In genomic region chr1:54814571-54814970, GRCh38 we compare ENCODE assay signal across 22 cellular contexts. TPM values are rescaled to one million over a fixed set of nuclear protein-coding genes. Genes with fewer than 3 reads are reported as not detected.
DNase-seq lines count a peak whose midpoint lies in the region; ATAC-seq and TF ChIP-seq lines count a peak whose summit lies in the region.
"Had no signal": no experiment of that assay in that cellular context is flagged by ENCODE, and none has a peak within 500 bp of the region (broad histone marks: within the 10 kb centered on the region; RNA-seq: fewer than 3 reads in every experiment).

No MANE protein-coding gene starts in this region.

- peaks cover 28 to 38% of the 10 kb centered on the region in 2 donors for H3K4me1 ChIP-seq in duodenal mucosa (ENCODE audit: control insufficient read depth in 1 of 2, insufficient read depth in 2 of 2, low read length in 2 of 2)
- peaks cover 33 to 35% of the 10 kb centered on the region in 2 donors for H3K4me1 ChIP-seq in mucosa of rectum (ENCODE audit: control insufficient read depth in 2 of 2, insufficient read depth in 2 of 2, low read length in 2 of 2)
- peaks cover 28% of the 10 kb centered on the region for H3K4me1 ChIP-seq in suprapubic skin

- H3K9me3 ChIP-seq in duodenal mucosa (ENCODE audit: control insufficient read depth in 1 of 2, low read length in 2 of 2) (no peaks in the 10 kb centered on the region), mucosa of rectum (ENCODE audit: control insufficient read depth in 2 of 2, low read length in 2 of 2) (no peaks in the 10 kb centered on the region), suprapubic skin (no peaks in the 10 kb centered on the region)
- H3K9me3 ChIP-seq: MG63 had no signal

- H3K4me1 Mint-ChIP-seq in activated CD4-positive, alpha-beta T cell treated with anti-CD3 and anti-CD28 coated beads, Interleukin-2, amount 10 ng/mL, durations not matched to agents 7 days and 5 days, result peaks cover 27% of the 10 kb centered on the region
- peaks cover 3% of the 10 kb centered on the region for H3K4me1 Mint-ChIP-seq in CD14-positive monocyte

- H3K27me3 Mint-ChIP-seq in activated CD4-positive, alpha-beta T cell treated with anti-CD3 and anti-CD28 coated beads, Interleukin-2, amount 10 ng/mL, durations not matched to agents 7 days and 5 days, result no peaks in the 10 kb centered on the region
- no peaks in the 10 kb centered on the region for H3K27me3 Mint-ChIP-seq in CD14-positive monocyte (ENCODE audit: low read depth in 3 of 3)

- CTCF ChIA-PET in activated CD4-positive, alpha-beta T cell treated with anti-CD3 and anti-CD28 coated beads, Interleukin-2, amount 10 ng/mL, durations not matched to agents 7 days and 5 days (lab: Charles Lee), result interaction anchor here (1.3 to 1.4 kb wide), 2 partner anchors 14 to 142 kb away, joined by 4 read pairs; partner anchors contain the start of gene TTC22

- H3K27ac ChIP-seq in duodenal mucosa (ENCODE audit: low read depth, low read length) (peak overlapping the region; percentile 72), mucosa of rectum (ENCODE audit: low read depth in 2 of 2, low read length in 2 of 2) (peak overlapping the region; percentile 84 to 85), suprapubic skin (no peak overlapping the region)
- H3K27ac ChIP-seq: GM23248 had no signal

- no peak for TF ChIP-seq EP300 in suprapubic skin (IDR thresholded peaks at IDR 0.05)

- no peak overlapping the region for H3K4me3 ChIP-seq in H7 (ENCODE audit: insufficient read depth, low read depth, low read length)
- peak overlapping the region; percentile 42 to 58 for H3K4me3 ChIP-seq in duodenal mucosa (ENCODE audit: low read depth in 1 of 2, low read length in 2 of 2)
- H3K4me3 ChIP-seq in mucosa of rectum (ENCODE audit: low read length in 2 of 2), result peak overlapping the region in 1 of 2 donors; percentile 5
- H3K4me3 ChIP-seq in suprapubic skin, result no peak overlapping the region
- H3K4me3 ChIP-seq: GM12878, GM23248, MG63 had no signal

- H3K4me3 Mint-ChIP-seq in activated CD4-positive, alpha-beta T cell treated with anti-CD3 and anti-CD28 coated beads, Interleukin-2, amount 10 ng/mL, durations not matched to agents 7 days and 5 days, result no peak overlapping the region
- H3K4me3 Mint-ChIP-seq in CD14-positive monocyte, result no peak overlapping the region

- no peak for ATAC-seq in HG02840 (IDR thresholded peaks at IDR 0.05; ENCODE audit: low FRiP score, unreplicated experiment)

- H3K9ac ChIP-seq in duodenal mucosa (ENCODE audit: low read depth in 1 of 2, low read length in 2 of 2) (peak overlapping the region; percentile 58 to 64), mucosa of rectum (ENCODE audit: low read depth in 1 of 2, low read length in 2 of 2) (peak overlapping the region in 1 of 2 donors; percentile 25)
- H3K9ac ChIP-seq: GM23248 had no signal

- no peaks in the 10 kb centered on the region for H3K36me3 ChIP-seq in H7 (replicated peaks; ENCODE audit: control insufficient read depth, insufficient read depth, low read length)
- H3K36me3 ChIP-seq in duodenal mucosa (ENCODE audit: control insufficient read depth in 1 of 2, insufficient read depth in 2 of 2, low read length in 2 of 2), result no peaks in the 10 kb centered on the region
- H3K36me3 ChIP-seq in mucosa of rectum (ENCODE audit: control insufficient read depth in 2 of 2, insufficient read depth in 2 of 2, low read length in 2 of 2), result no peaks in the 10 kb centered on the region
- no peaks in the 10 kb centered on the region for H3K36me3 ChIP-seq in suprapubic skin
- H3K36me3 ChIP-seq: MG63 had no signal

- WGBS in suprapubic skin, result 76% methylated on average over 5 of the region's 5 CpGs

- H3K27ac Mint-ChIP-seq in activated CD4-positive, alpha-beta T cell treated with anti-CD3 and anti-CD28 coated beads, Interleukin-2, amount 10 ng/mL, durations not matched to agents 7 days and 5 days, result no peak overlapping the region
- H3K27ac Mint-ChIP-seq in CD14-positive monocyte, result no peak overlapping the region

- H3K36me3 Mint-ChIP-seq in activated CD4-positive, alpha-beta T cell treated with anti-CD3 and anti-CD28 coated beads, Interleukin-2, amount 10 ng/mL, durations not matched to agents 7 days and 5 days (ENCODE audit: low read depth), result no peaks in the 10 kb centered on the region
- no peaks in the 10 kb centered on the region for H3K36me3 Mint-ChIP-seq in CD14-positive monocyte

- TF ChIP-seq POLR2A in suprapubic skin (IDR thresholded peaks at IDR 0.05), result no peak

- no peaks in the 10 kb centered on the region for H3K9me3 Mint-ChIP-seq in activated CD4-positive, alpha-beta T cell treated with anti-CD3 and anti-CD28 coated beads, Interleukin-2, amount 10 ng/mL, durations not matched to agents 7 days and 5 days
- H3K9me3 Mint-ChIP-seq in CD14-positive monocyte, result peaks cover 0 to 3% (median 0%) of the 10 kb centered on the region in 7 donors

- intact Hi-C loops in CD14-positive monocyte (cut with micrococcal nuclease), result no loop called here

- H3K27me3 ChIP-seq in H7 (ENCODE audit: control insufficient read depth, insufficient read depth, low read length) (no peaks in the 10 kb centered on the region; the same call in 1 of the 2 replicates), duodenal mucosa (ENCODE audit: control insufficient read depth in 1 of 2, insufficient read depth in 2 of 2, low read length in 2 of 2) (no peaks in the 10 kb centered on the region), mucosa of rectum (ENCODE audit: control insufficient read depth in 2 of 2, insufficient read depth in 2 of 2, low read length in 2 of 2) (no peaks in the 10 kb centered on the region), suprapubic skin (no peaks in the 10 kb centered on the region)
- H3K27me3 ChIP-seq: MG63 had no signal

- peak; percentile 40 for DNase-seq in H7
- peak; percentile 33 to 65 for DNase-seq in suprapubic skin (ENCODE audit: low spot score in 2 of 2)
- no peak for DNase-seq in HPDE6-E6E7 (ENCODE audit: extremely low spot score)
- DNase-seq in activated CD4-positive, alpha-beta T cell treated with anti-CD3 and anti-CD28 coated beads, Interleukin-2, amount 10 ng/mL, durations not matched to agents 7 days and 5 days, result no peak
- DNase-seq in CD14-positive monocyte (ENCODE audit: low spot score), result no peak
- DNase-seq: C1 segment of cervical spinal cord, GDM1, GM23248, IMR-90, Karpas-422, MG63, NCI-H1092 treated with DMSO at 0.1 percent for 48 hours, NCI-H187 treated with DMSO at 0.1 percent for 48 hours, NCI-H446, OCI-M1, RPMI8226, SIG-M5 had no signal

- POLR2A ChIA-PET in activated CD4-positive, alpha-beta T cell treated with anti-CD3 and anti-CD28 coated beads, Interleukin-2, amount 10 ng/mL, durations not matched to agents 7 days and 5 days (lab: Charles Lee), result no interaction called here

- no peak for TF ChIP-seq CTCF in suprapubic skin (IDR thresholded peaks at IDR 0.05)
- no peak for TF ChIP-seq CTCF in CD14-positive monocyte (IDR thresholded peaks at IDR 0.05)

RNA-seq across cellular contexts. Expression of gene TTC22, which starts 13.4 kb away (rescaled TPM):
- 0.92 and 1.2 TPM in 2 replicates for total RNA-seq in H7 (2014; rRNA removed; shearing (Covaris generic))
- 10 to 100 TPM; 37.4 to 64.0 (median 58.0) TPM for total RNA-seq in suprapubic skin
- 10 to 100 TPM in 1 of 2 experiments, 1 to 10 TPM in 1; 9.9 to 10.6 TPM for total RNA-seq in activated CD4-positive, alpha-beta T cell treated with anti-CD3 and anti-CD28 coated beads, Interleukin-2, amount 10 ng/mL, durations not matched to agents 7 days and 5 days
- polyA plus RNA-seq in CD14-positive monocyte, result under 1 TPM in 1 of 2 donors, not detected in 1; 0.04 TPM
- total RNA-seq: A673, GM23248, IMR-90 had no signal
- polyA plus RNA-seq: GM23248, IMR-90 had no signal

RNA-seq across cellular contexts. Expression of gene PARS2, which starts 50.2 kb away (rescaled TPM):
- total RNA-seq in H7 (2014; rRNA removed; shearing (Covaris generic)), result 25.2 and 27.9 TPM in 2 replicates
- 1 to 10 TPM; 3.2 to 8.7 (median 5.8) TPM for total RNA-seq in suprapubic skin
- 1 to 10 TPM; 3.2 to 4.3 TPM for total RNA-seq in activated CD4-positive, alpha-beta T cell treated with anti-CD3 and anti-CD28 coated beads, Interleukin-2, amount 10 ng/mL, durations not matched to agents 7 days and 5 days
- polyA plus RNA-seq in CD14-positive monocyte, result 1 to 10 TPM in 1 of 2 donors, under 1 TPM in 1; 0.92 to 1.2 TPM

Comparison
In these comparisons a context has a peak if more than half of its experiments do, and no peak if none do; other contexts are left out.
1. DNase-seq: peak in H7 (single experiment) and suprapubic skin (2 of 2); none in HPDE6-E6E7 (single experiment), activated CD4-positive, alpha-beta T cell treated with anti-CD3 and anti-CD28 coated beads, Interleukin-2, amount 10 ng/mL, durations not matched to agents 7 days and 5 days (single experiment) and CD14-positive monocyte (single experiment).
2. H3K4me3 ChIP-seq: peak in duodenal mucosa (2 of 2); none in H7 (single experiment) and suprapubic skin (single experiment).